13 cellular contexts compared by ENCODE assay signal in genomic region chr12:68915055-68915454, GRCh38. TPM values are rescaled to one million over a fixed set of nuclear protein-coding genes. Genes with fewer than 3 reads are reported as not detected.
DNase-seq lines count a peak whose midpoint lies in the region; TF ChIP-seq lines count a peak whose summit lies in the region.
"Had no signal": no experiment of that assay in that cellular context is flagged by ENCODE, and none has a peak within 500 bp of the region (broad histone marks: within the 10 kb centered on the region; RNA-seq: fewer than 3 reads in every experiment).

No MANE protein-coding gene starts in this region.

- no peaks in the 10 kb centered on the region for H3K9me3 ChIP-seq in smooth muscle cell (replicated peaks; ENCODE audit: low read depth)
- H3K9me3 ChIP-seq: esophagus muscularis mucosa had no signal

- DNase-seq in ELR (ENCODE audit: low read depth): peak; percentile 92
- peak; percentile 48 for DNase-seq in RPMI7951 (ENCODE audit: low read depth)
- DNase-seq in fibroblast of peridontal ligament (ENCODE audit: extremely low read depth): peak; percentile 93
- no peak for DNase-seq in smooth muscle cell (lab: John Stamatoyannopoulos, UW; ENCODE audit: unreplicated experiment)
- DNase-seq in progenitor cell of endocrine pancreas (ENCODE audit: low spot score, unreplicated experiment): no peak
- no peak for DNase-seq in GM13977 (ENCODE audit: low spot score)
- DNase-seq in DMS79 treated with DMSO at 0.1 percent for 48 hours (lab: John Stamatoyannopoulos, UW): no peak
- DNase-seq: activated CD8-positive, alpha-beta memory T cell treated with anti-CD3 and anti-CD28 coated beads, Interleukin-2, amount 50 U/mL, for 48 hours; DMS53; NCI-H2171 treated with DMSO at 0.1 percent for 48 hours had no signal

- H3K27me3 ChIP-seq in smooth muscle cell (ENCODE audit: low read depth): no peaks in the 10 kb centered on the region
- H3K27me3 ChIP-seq: esophagus muscularis mucosa had no signal

- no peaks in the 10 kb centered on the region for H4K20me1 ChIP-seq in smooth muscle cell (ENCODE audit: low read depth)

- H3K27me3 Mint-ChIP-seq in progenitor cell of endocrine pancreas: no peaks in the 10 kb centered on the region

- 63% methylated on average over 3 of the region's 3 CpGs for WGBS in smooth muscle cell (ENCODE audit: low lambda C conversion rate)

- H3K9ac ChIP-seq in smooth muscle cell (ENCODE audit: low read depth): no peak overlapping the region

- H3K27ac Mint-ChIP-seq in progenitor cell of endocrine pancreas: no peak overlapping the region
- H3K27ac Mint-ChIP-seq: brain, GM23338 had no signal

- peak overlapping the region; percentile 58 for H3K27ac ChIP-seq in smooth muscle cell (ENCODE audit: low read depth)

- H3K4me3 ChIP-seq in smooth muscle cell: no peak overlapping the region
- H3K4me3 ChIP-seq: esophagus muscularis mucosa, GM23338 had no signal

- H3K9me3 Mint-ChIP-seq in progenitor cell of endocrine pancreas (ENCODE audit: low read depth): no peaks in the 10 kb centered on the region
- H3K9me3 Mint-ChIP-seq: brain, GM23338 had no signal

- H3K4me1 ChIP-seq in smooth muscle cell (ENCODE audit: low read depth): peaks cover 3% of the 10 kb centered on the region

- H2AFZ ChIP-seq in smooth muscle cell (ENCODE audit: low read depth): no peak overlapping the region
- H2AFZ ChIP-seq: GM23338 had no signal

- in situ Hi-C loops in GM13977 (cut with MboI; ENCODE audit: low pct_unique_long_range_greater_than_20kb, low sequenced_read_pairs, unreplicated experiment): no loop called here

- no peak for TF ChIP-seq CTCF in smooth muscle cell (IDR thresholded peaks at IDR 0.05; ENCODE audit: borderline replicate concordance, insufficient read depth, poor library complexity, severe bottlenecking)
- no peak for TF ChIP-seq CTCF in progenitor cell of endocrine pancreas (IDR thresholded peaks at IDR 0.05; ENCODE audit: unreplicated experiment)
- no peak for TF ChIP-seq CTCF in GM13977 (IDR thresholded peaks at IDR 0.05; ENCODE audit: extremely low read depth, insufficient read depth, missing control alignments)

- no peak overlapping the region for H3K4me3 Mint-ChIP-seq in progenitor cell of endocrine pancreas (ENCODE audit: low read depth)
- H3K4me3 Mint-ChIP-seq: brain, GM23338 had no signal

- peaks cover 2% of the 10 kb centered on the region for H3K4me1 Mint-ChIP-seq in progenitor cell of endocrine pancreas (ENCODE audit: low read depth)
- H3K4me1 Mint-ChIP-seq: brain, GM23338 had no signal

- no peaks in the 10 kb centered on the region for H3K36me3 Mint-ChIP-seq in progenitor cell of endocrine pancreas (ENCODE audit: insufficient read depth)
- H3K36me3 Mint-ChIP-seq: brain had no signal

- no peaks in the 10 kb centered on the region for H3K36me3 ChIP-seq in smooth muscle cell (ENCODE audit: low read depth)
- H3K36me3 ChIP-seq: esophagus muscularis mucosa had no signal

- H3K4me2 ChIP-seq in smooth muscle cell: peak overlapping the region; percentile 13
- H3K4me2 ChIP-seq: GM23338 had no signal

- no peaks in the 10 kb centered on the region for H3K79me2 ChIP-seq in smooth muscle cell (ENCODE audit: low read depth)

- H3F3A ChIP-seq in smooth muscle cell (ENCODE audit: low read depth): no peaks in the 10 kb centered on the region

RNA-seq across cellular contexts. Expression of gene CPM, which starts 17.9 kb away (rescaled TPM):
- 0.36 and 4.1 TPM in 2 replicates for total RNA-seq in RPMI7951 (2014; rRNA removed; shearing (Covaris generic))
- total RNA-seq in smooth muscle cell (0.22 and 6.2 TPM in 2 replicates), progenitor cell of endocrine pancreas (28.0 and 32.1 TPM in 2 replicates)
- polyA plus RNA-seq in smooth muscle cell: 0.57 and 1.2 TPM in 2 replicates

Comparison
In these comparisons a context has a peak if more than half of its experiments do, and no peak if none do; other contexts are left out.
1. DNase-seq: peak in ELR (single experiment), RPMI7951 (single experiment) and fibroblast of peridontal ligament (single experiment); none in smooth muscle cell (single experiment), progenitor cell of endocrine pancreas (single experiment), GM13977 (single experiment) and DMS79 treated with DMSO at 0.1 percent for 48 hours (single experiment).